ENCODE assay signal across 1 cellular context in genomic region chr7:130377178-130377577, GRCh38.
TF ChIP-seq lines count a peak whose summit lies in the region.

No MANE protein-coding gene starts in this region.

TF ChIP-seq in IMR-90, 13 proteins besides CTCF, POLR2A, EP300 and RAD21:
- TF ChIP-seq BHLHE40 (IDR thresholded peaks at IDR 0.05; ENCODE audit: low read depth, low read length) (no peak), CHD1 (IDR thresholded peaks at IDR 0.05; ENCODE audit: low read depth, low read length) (no peak), RFX5 (IDR thresholded peaks at IDR 0.05; ENCODE audit: low read depth, low read length) (no peak), MXI1 (IDR thresholded peaks at IDR 0.05; ENCODE audit: borderline replicate concordance, low read depth, low read length) (no peak), RCOR1 (IDR thresholded peaks at IDR 0.05; ENCODE audit: insufficient replicate concordance, low read length) (no peak)
TF ChIP-seq in IMR-90: peak in this region for 0.
